11 cellular contexts compared by ENCODE assay signal in the genomic region with DNA sequence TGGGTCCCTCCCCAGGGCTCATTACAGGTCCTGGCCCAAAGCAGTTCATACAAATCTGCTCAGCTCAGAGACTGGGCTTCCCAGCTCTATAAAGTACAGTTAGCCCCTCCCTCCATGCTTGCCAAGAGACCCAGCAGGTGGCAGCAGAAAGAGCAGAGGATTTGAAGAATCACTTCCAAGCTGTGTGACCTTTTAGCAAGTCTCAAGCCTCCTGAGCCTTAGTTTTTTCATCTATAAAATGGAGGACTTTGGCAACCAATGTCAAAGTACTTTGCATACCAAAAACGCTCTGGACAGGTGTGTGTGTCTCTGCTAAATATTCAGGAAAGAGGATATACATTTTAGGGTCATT. TPM values are rescaled to one million over a fixed set of nuclear protein-coding genes. Genes with fewer than 3 reads are reported as not detected.
A peak's percentile ranks its signal among the peaks of the same experiment; 100 is the strongest.
DNase-seq lines count a peak whose midpoint lies in the region; ATAC-seq lines count a peak whose summit lies in the region.
"Had no signal": no experiment of that assay in that cellular context is flagged by ENCODE, and none has a peak within 500 bp of the region (broad histone marks: within the 10 kb centered on the region; RNA-seq: fewer than 3 reads in every experiment).

No MANE protein-coding gene starts in this region.

- DNase-seq in activated CD8-positive, alpha-beta memory T cell treated with anti-CD3 and anti-CD28 coated beads, Interleukin-2, amount 10 ng/mL, durations not matched to agents 7 days and 5 days: no peak
- no peak for DNase-seq in activated CD8-positive, alpha-beta memory T cell treated with anti-CD3 and anti-CD28 coated beads for 24 hours
- DNase-seq in LHCN-M2 (ENCODE audit: low read depth) (peak; percentile 31), renal cortical epithelial cell (ENCODE audit: low read depth) (peak; percentile 19), HPDE6-E6E7 (ENCODE audit: extremely low spot score) (no peak), NCI-H1436 (lab: John Stamatoyannopoulos, UW) (no peak)
- no peak for DNase-seq in activated naive CD8-positive, alpha-beta T cell treated with anti-CD3 and anti-CD28 coated beads, Interleukin-2, amount 50 U/mL, for 24 hours
- DNase-seq: effector CD8-positive, alpha-beta T cell; NCI-H1105; stimulated activated CD4-positive, alpha-beta T cell treated with anti-CD3 and anti-CD28 coated beads, Interleukin-4, amount 100 ng/mL, for 1 hour had no signal

- H3K4me1 Mint-ChIP-seq in activated CD8-positive, alpha-beta memory T cell treated with anti-CD3 and anti-CD28 coated beads, Interleukin-2, amount 10 ng/mL, durations not matched to agents 7 days and 5 days: peaks cover 3% of the 10 kb centered on the region
- H3K4me1 Mint-ChIP-seq in activated naive CD8-positive, alpha-beta T cell treated with anti-CD3 and anti-CD28 coated beads, Interleukin-2, amount 50 U/mL, for 24 hours: peaks cover 3% of the 10 kb centered on the region

- H3K9me3 Mint-ChIP-seq in activated CD8-positive, alpha-beta memory T cell treated with anti-CD3 and anti-CD28 coated beads, Interleukin-2, amount 10 ng/mL, durations not matched to agents 7 days and 5 days (ENCODE audit: low read depth): no peaks in the 10 kb centered on the region
- no peaks in the 10 kb centered on the region for H3K9me3 Mint-ChIP-seq in activated naive CD8-positive, alpha-beta T cell treated with anti-CD3 and anti-CD28 coated beads, Interleukin-2, amount 50 U/mL, for 24 hours

- H3K36me3 Mint-ChIP-seq in activated CD8-positive, alpha-beta memory T cell treated with anti-CD3 and anti-CD28 coated beads, Interleukin-2, amount 10 ng/mL, durations not matched to agents 7 days and 5 days: no peaks in the 10 kb centered on the region
- peaks cover 3% of the 10 kb centered on the region for H3K36me3 Mint-ChIP-seq in activated naive CD8-positive, alpha-beta T cell treated with anti-CD3 and anti-CD28 coated beads, Interleukin-2, amount 50 U/mL, for 24 hours (ENCODE audit: low read depth)

- CTCF ChIA-PET in activated CD8-positive, alpha-beta memory T cell treated with anti-CD3 and anti-CD28 coated beads, Interleukin-2, amount 10 ng/mL, durations not matched to agents 7 days and 5 days (lab: Charles Lee): interaction anchor here (0.7 to 7.9 kb wide), 3 partner anchors 51 to 196 kb away, joined by 3 to 66 read pairs (median 3); partner anchors contain the start of gene FAM168A

- no peaks in the 10 kb centered on the region for H3K27me3 Mint-ChIP-seq in activated CD8-positive, alpha-beta memory T cell treated with anti-CD3 and anti-CD28 coated beads, Interleukin-2, amount 10 ng/mL, durations not matched to agents 7 days and 5 days
- H3K27me3 Mint-ChIP-seq in activated naive CD8-positive, alpha-beta T cell treated with anti-CD3 and anti-CD28 coated beads, Interleukin-2, amount 50 U/mL, for 24 hours: no peaks in the 10 kb centered on the region

- peak overlapping the region; percentile 28 for H3K27ac Mint-ChIP-seq in activated CD8-positive, alpha-beta memory T cell treated with anti-CD3 and anti-CD28 coated beads, Interleukin-2, amount 10 ng/mL, durations not matched to agents 7 days and 5 days
- no peak overlapping the region for H3K27ac Mint-ChIP-seq in activated naive CD8-positive, alpha-beta T cell treated with anti-CD3 and anti-CD28 coated beads, Interleukin-2, amount 50 U/mL, for 24 hours

- no peak overlapping the region for H3K4me3 Mint-ChIP-seq in activated CD8-positive, alpha-beta memory T cell treated with anti-CD3 and anti-CD28 coated beads, Interleukin-2, amount 10 ng/mL, durations not matched to agents 7 days and 5 days
- H3K4me3 Mint-ChIP-seq in activated naive CD8-positive, alpha-beta T cell treated with anti-CD3 and anti-CD28 coated beads, Interleukin-2, amount 50 U/mL, for 24 hours: no peak overlapping the region

- no peak for ATAC-seq in activated CD8-positive, alpha-beta memory T cell treated with anti-CD3 and anti-CD28 coated beads, Interleukin-2, amount 10 ng/mL, durations not matched to agents 7 days and 5 days
- ATAC-seq in activated naive CD8-positive, alpha-beta T cell treated with anti-CD3 and anti-CD28 coated beads, Interleukin-2, amount 50 U/mL, for 24 hours: peak; percentile 27
- no peak for ATAC-seq in GM18909 (IDR thresholded peaks at IDR 0.05; ENCODE audit: poor library complexity, unreplicated experiment)

RNA-seq across cellular contexts. Expression of gene RELT, which starts 26.6 kb away (rescaled TPM):
- 10 to 100 TPM; 31.2 to 39.6 TPM for total RNA-seq in activated CD8-positive, alpha-beta memory T cell treated with anti-CD3 and anti-CD28 coated beads, Interleukin-2, amount 10 ng/mL, durations not matched to agents 7 days and 5 days
- 12.9 and 13.0 TPM in 2 replicates for total RNA-seq in LHCN-M2 (2014; rRNA removed)
- polyA plus RNA-seq in LHCN-M2 (2012): 4.5 TPM
- total RNA-seq in renal cortical epithelial cell: 4.4 and 6.3 TPM in 2 replicates

Comparison
In these comparisons a context has a peak if more than half of its experiments do, and no peak if none do; other contexts are left out.
1. DNase-seq: peak in LHCN-M2 (single experiment) and renal cortical epithelial cell (single experiment); none in activated CD8-positive, alpha-beta memory T cell treated with anti-CD3 and anti-CD28 coated beads, Interleukin-2, amount 10 ng/mL, durations not matched to agents 7 days and 5 days (single experiment), activated CD8-positive, alpha-beta memory T cell treated with anti-CD3 and anti-CD28 coated beads for 24 hours (single experiment), activated naive CD8-positive, alpha-beta T cell treated with anti-CD3 and anti-CD28 coated beads, Interleukin-2, amount 50 U/mL, for 24 hours (single experiment), HPDE6-E6E7 (single experiment) and NCI-H1436 (single experiment).